In genomic region chr3:128306481-128306880, GRCh38 we compare ENCODE assay signal across 21 cellular contexts.
A peak's percentile ranks its signal among the peaks of the same experiment; 100 is the strongest.
DNase-seq lines count a peak whose midpoint lies in the region; ATAC-seq, FAIRE-seq and TF ChIP-seq lines count a peak whose summit lies in the region.
"Had no signal": no experiment of that assay in that cellular context is flagged by ENCODE, and none has a peak within 500 bp of the region (broad histone marks: within the 10 kb centered on the region; RNA-seq: fewer than 3 reads in every experiment).

No MANE protein-coding gene starts in this region.

- no peaks in the 10 kb centered on the region for H4K20me1 ChIP-seq in H1 (replicated peaks in 1 of 2; ENCODE audit: control insufficient read depth in 1 of 2, insufficient read depth in 2 of 2, low read length in 2 of 2)
- H4K20me1 ChIP-seq: BLaER1 had no signal

- H3K4me3 ChIP-seq in H1 (ENCODE audit: extremely low read depth in 1 of 4, insufficient read depth in 2 of 4, low read depth in 3 of 4, low read length in 4 of 4) (no peak overlapping the region), right cardiac atrium (ENCODE audit: low read length) (no peak overlapping the region)
- H3K4me3 ChIP-seq: BLaER1 had no signal

- no peak overlapping the region for H2BK12ac ChIP-seq in H1 (ENCODE audit: low read depth, low read length)

- H3K23me2 ChIP-seq in H1 (ENCODE audit: low read depth, low read length), result no peaks in the 10 kb centered on the region

- no peak overlapping the region for H3K4me2 ChIP-seq in H1 (ENCODE audit: insufficient read depth in 1 of 2, low read depth in 2 of 2, low read length in 2 of 2)
- H3K4me2 ChIP-seq: BLaER1 had no signal

- CTCF ChIA-PET in H1 (lab: Charles Lee; ENCODE audit: partially characterized antibody), result interaction anchor here (0.5 to 5.9 kb wide), 16 partner anchors 9 to 1184 kb away, joined by 3 to 58 read pairs (median 4); no protein-coding TSS in a partner anchor

- TF ChIP-seq POLR2A in H1 (IDR thresholded peaks at IDR 0.05; ENCODE audit: control extremely low read depth in 1 of 2, low read depth in 2 of 2, low read length in 2 of 2), result no peak

- no peaks in the 10 kb centered on the region for H3K79me2 ChIP-seq in H1 (ENCODE audit: control insufficient read depth in 1 of 2, insufficient read depth in 2 of 2, low read length in 2 of 2)

- no peak overlapping the region for H4K5ac ChIP-seq in H1 (ENCODE audit: insufficient read length, low read depth, low read length)

- no peak overlapping the region for H4K91ac ChIP-seq in H1 (replicated peaks; ENCODE audit: insufficient read length, low read length)

- H3K27me3 ChIP-seq in H1 (replicated peaks in 1 of 4; ENCODE audit: control insufficient read depth in 3 of 4, extremely low read depth in 1 of 4, insufficient read depth in 3 of 4, low read length in 3 of 4), result no peaks in the 10 kb centered on the region
- H3K27me3 ChIP-seq in right cardiac atrium (ENCODE audit: control insufficient read depth, insufficient read depth), result no peaks in the 10 kb centered on the region
- H3K27me3 ChIP-seq: BE2C, BLaER1 had no signal

- H2BK120ac ChIP-seq in H1 (replicated peaks; ENCODE audit: low read depth, low read length), result no peak overlapping the region

- no peak for TF ChIP-seq CTCF in 22Rv1 (IDR thresholded peaks at IDR 0.05)
- no peak for TF ChIP-seq CTCF in VCaP (conservative IDR thresholded peaks at IDR 0.05)
- no peak for TF ChIP-seq CTCF in H1 (IDR thresholded peaks at IDR 0.05; ENCODE audit: control extremely low read depth in 1 of 3, insufficient read depth in 1 of 3, low read depth in 1 of 3, low read length in 3 of 3)

- no peaks in the 10 kb centered on the region for H3K4me1 ChIP-seq in H1 (replicated peaks in 1 of 4; ENCODE audit: control insufficient read depth in 3 of 4, insufficient read depth in 4 of 4, low read length in 3 of 4)
- peaks cover 11% of the 10 kb centered on the region for H3K4me1 ChIP-seq in right cardiac atrium (ENCODE audit: control insufficient read depth, insufficient read depth, low read length)
- H3K4me1 ChIP-seq: BLaER1 had no signal

- no peak overlapping the region for H3K23ac ChIP-seq in H1 (ENCODE audit: insufficient read length)

- no peaks in the 10 kb centered on the region for H3K36me3 ChIP-seq in H1 (ENCODE audit: control insufficient read depth in 2 of 4, insufficient read depth in 4 of 4, low read length in 3 of 4)
- H3K36me3 ChIP-seq: BE2C had no signal

- no peak for ATAC-seq in right cardiac atrium

- POLR2A ChIA-PET in H1 (lab: Charles Lee; ENCODE audit: partially characterized antibody), result no interaction called here

- no peak overlapping the region for H2BK15ac ChIP-seq in H1 (ENCODE audit: low read length)

- no peak overlapping the region for H2BK5ac ChIP-seq in H1 (ENCODE audit: low read depth, low read length)

- 82% methylated on average over 2 of the region's 2 CpGs; no CpG with 5 or more reads in 1 of the 2 experiments for WGBS in H1 (ENCODE audit: extremely low coverage in 1 of 2, insufficient coverage in 1 of 2, insufficient read length in 1 of 2, insufficient replicate concordance in 2 of 2, low coverage in 1 of 2, low lambda C conversion rate in 2 of 2, missing lambda C conversion rate in 1 of 2), 2 experiments
- 98% methylated on average over 2 of the region's 2 CpGs for WGBS in right cardiac atrium

- no peak overlapping the region for H3K56ac ChIP-seq in H1 (replicated peaks; ENCODE audit: insufficient read length, low read depth, low read length)

- H3K4ac ChIP-seq in H1 (replicated peaks; ENCODE audit: insufficient read length, low read depth, low read length), result no peak overlapping the region

- no peak for TF ChIP-seq EP300 in H1 (IDR thresholded peaks at IDR 0.05; ENCODE audit: borderline replicate concordance in 1 of 2, low read depth in 2 of 2, low read length in 2 of 2)

- DNase-seq in H1 (ENCODE audit: low read depth in 1 of 2, low spot score in 2 of 2), result no peak
- no peak for DNase-seq in central memory CD4-positive, alpha-beta T cell
- no peak for DNase-seq in hepatic stellate cell (ENCODE audit: low spot score)
- DNase-seq in right cardiac atrium, result no peak
- DNase-seq: ACHN; C1 segment of cervical spinal cord; CD4-positive, alpha-beta memory T cell; CD4-positive, CD25-positive, alpha-beta regulatory T cell; CD8-positive, alpha-beta memory T cell; DMS153; DMS79; DND-41; EL; GF-D8 had no signal

- no peaks in the 10 kb centered on the region for H3K79me1 ChIP-seq in H1 (ENCODE audit: low read depth, low read length)

- H2AFZ ChIP-seq in H1 (ENCODE audit: low read length), result no peak overlapping the region

- no peak overlapping the region for H3K9ac ChIP-seq in H1 (replicated peaks in 1 of 4; ENCODE audit: extremely low read depth in 1 of 4, low read depth in 3 of 4, low read length in 3 of 4)
- H3K9ac ChIP-seq: BLaER1 had no signal

- no peak overlapping the region for H2AK5ac ChIP-seq in H1 (ENCODE audit: low read depth, low read length)

- H3K18ac ChIP-seq in H1 (ENCODE audit: extremely low read depth, low read length), result no peak overlapping the region

- H3K27ac ChIP-seq in 22Rv1 (peak overlapping the region; percentile 1; the same call in 1 of the 2 replicates), VCaP (peak overlapping the region; percentile 58), H1 (ENCODE audit: low read depth, low read length) (no peak overlapping the region), right cardiac atrium (ENCODE audit: low read length) (no peak overlapping the region)
- H3K27ac ChIP-seq: BLaER1 had no signal

- H4K8ac ChIP-seq in H1 (ENCODE audit: extremely low read depth, insufficient read depth, low read length), result no peak overlapping the region

- intact Hi-C loops in right cardiac atrium (cut with DNase I), result loop anchor here in 1 of 4 donors (5.0 kb wide), 1 partner anchor 191 kb away; no protein-coding TSS in a partner anchor

- FAIRE-seq in A204.1 (lab: Jason Lieb, UNC) (peak; percentile 61), H1 (lab: Jason Lieb, UNC) (no peak)
- FAIRE-seq: GM12891, GM19239 had no signal

- no peak overlapping the region for H2BK20ac ChIP-seq in H1 (ENCODE audit: low read length)

- H3K14ac ChIP-seq in H1 (ENCODE audit: insufficient read length), result no peak overlapping the region

- no peak for TF ChIP-seq RAD21 in H1 (IDR thresholded peaks at IDR 0.05 in 1 of 2, conservative IDR thresholded peaks at IDR 0.05 in 1 of 2; ENCODE audit: low read depth in 2 of 2, low read length in 2 of 2)

- H3K9me3 ChIP-seq in H1 (ENCODE audit: insufficient read depth in 2 of 2, low read depth in 1 of 2, low read length in 1 of 2), result no peaks in the 10 kb centered on the region
- H3K9me3 ChIP-seq in right cardiac atrium (ENCODE audit: control insufficient read depth, low read length), result no peaks in the 10 kb centered on the region
- H3K9me3 ChIP-seq: BE2C, BLaER1 had no signal

TF ChIP-seq in H1, 55 proteins besides CTCF, POLR2A, EP300 and RAD21:
- TF ChIP-seq KDM1A (IDR thresholded peaks at IDR 0.05; ENCODE audit: borderline replicate concordance, low read length) (peak; percentile 78), SIX5 (IDR thresholded peaks at IDR 0.05; ENCODE audit: low read depth, low read length) (no peak)

Comparison
In these comparisons a context has a peak if more than half of its experiments do, and no peak if none do; other contexts are left out.
1. H3K27ac ChIP-seq: peak in 22Rv1 (single experiment) and VCaP (single experiment); none in H1 (single experiment) and right cardiac atrium (single experiment).